Comparison of ENCODE assay signal across 3 cellular contexts in the genomic region with DNA sequence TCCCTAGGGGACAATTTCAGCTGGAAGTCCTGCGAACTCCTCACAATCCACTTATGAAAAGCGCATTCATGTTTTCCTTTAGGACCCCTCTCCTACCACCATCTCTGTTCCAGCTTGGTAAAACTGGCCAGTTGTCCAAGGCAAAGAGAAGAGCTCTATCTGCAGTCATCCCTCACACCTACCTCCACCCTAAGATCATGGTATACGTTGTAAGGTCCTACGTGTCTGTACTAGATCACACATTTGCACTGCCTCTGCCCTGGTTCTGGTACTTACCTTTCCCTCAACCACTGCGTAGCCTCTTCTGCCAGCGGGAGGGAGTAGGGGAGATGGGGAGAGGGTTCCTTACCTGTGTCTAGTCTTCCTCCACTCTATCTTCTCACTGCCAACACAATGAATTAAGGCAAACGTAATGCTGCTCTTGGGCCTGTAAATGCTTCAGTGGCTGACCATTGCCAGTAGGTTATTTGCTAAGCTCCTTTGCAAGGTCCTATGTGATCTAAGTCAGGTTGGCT.
TF ChIP-seq lines count a peak whose summit lies in the region.

No MANE protein-coding gene starts in this region.

TF ChIP-seq in K562, 482 proteins besides CTCF, POLR2A, EP300 and RAD21 (continues in another document):
- TF ChIP-seq BRD9 (IDR thresholded peaks at IDR 0.05; ENCODE audit: low read depth, partially characterized antibody): peak; percentile 4
- TF ChIP-seq, protein P1, sequence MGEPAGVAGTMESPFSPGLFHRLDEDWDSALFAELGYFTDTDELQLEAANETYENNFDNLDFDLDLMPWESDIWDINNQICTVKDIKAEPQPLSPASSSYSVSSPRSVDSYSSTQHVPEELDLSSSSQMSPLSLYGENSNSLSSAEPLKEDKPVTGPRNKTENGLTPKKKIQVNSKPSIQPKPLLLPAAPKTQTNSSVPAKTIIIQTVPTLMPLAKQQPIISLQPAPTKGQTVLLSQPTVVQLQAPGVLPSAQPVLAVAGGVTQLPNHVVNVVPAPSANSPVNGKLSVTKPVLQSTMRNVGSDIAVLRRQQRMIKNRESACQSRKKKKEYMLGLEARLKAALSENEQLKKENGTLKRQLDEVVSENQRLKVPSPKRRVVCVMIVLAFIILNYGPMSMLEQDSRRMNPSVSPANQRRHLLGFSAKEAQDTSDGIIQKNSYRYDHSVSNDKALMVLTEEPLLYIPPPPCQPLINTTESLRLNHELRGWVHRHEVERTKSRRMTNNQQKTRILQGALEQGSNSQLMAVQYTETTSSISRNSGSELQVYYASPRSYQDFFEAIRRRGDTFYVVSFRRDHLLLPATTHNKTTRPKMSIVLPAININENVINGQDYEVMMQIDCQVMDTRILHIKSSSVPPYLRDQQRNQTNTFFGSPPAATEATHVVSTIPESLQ (CRISPR knock-in tag; IDR thresholded peaks at IDR 0.05): 0 out of 2 replicates have a peak, but pooled peaks have one; percentile 11
- TF ChIP-seq ZBTB7A (IDR thresholded peaks at IDR 0.05; ENCODE audit: borderline replicate concordance, control insufficient read depth, low read depth, low read length): no peak
- no peak for TF ChIP-seq ZNF121 (CRISPR knock-in tag; conservative IDR thresholded peaks at IDR 0.05)
- TF ChIP-seq, protein P2, sequence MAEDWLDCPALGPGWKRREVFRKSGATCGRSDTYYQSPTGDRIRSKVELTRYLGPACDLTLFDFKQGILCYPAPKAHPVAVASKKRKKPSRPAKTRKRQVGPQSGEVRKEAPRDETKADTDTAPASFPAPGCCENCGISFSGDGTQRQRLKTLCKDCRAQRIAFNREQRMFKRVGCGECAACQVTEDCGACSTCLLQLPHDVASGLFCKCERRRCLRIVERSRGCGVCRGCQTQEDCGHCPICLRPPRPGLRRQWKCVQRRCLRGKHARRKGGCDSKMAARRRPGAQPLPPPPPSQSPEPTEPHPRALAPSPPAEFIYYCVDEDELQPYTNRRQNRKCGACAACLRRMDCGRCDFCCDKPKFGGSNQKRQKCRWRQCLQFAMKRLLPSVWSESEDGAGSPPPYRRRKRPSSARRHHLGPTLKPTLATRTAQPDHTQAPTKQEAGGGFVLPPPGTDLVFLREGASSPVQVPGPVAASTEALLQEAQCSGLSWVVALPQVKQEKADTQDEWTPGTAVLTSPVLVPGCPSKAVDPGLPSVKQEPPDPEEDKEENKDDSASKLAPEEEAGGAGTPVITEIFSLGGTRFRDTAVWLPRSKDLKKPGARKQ (CRISPR knock-in tag; IDR thresholded peaks at IDR 0.05): no peak
- TF ChIP-seq, protein P3, sequence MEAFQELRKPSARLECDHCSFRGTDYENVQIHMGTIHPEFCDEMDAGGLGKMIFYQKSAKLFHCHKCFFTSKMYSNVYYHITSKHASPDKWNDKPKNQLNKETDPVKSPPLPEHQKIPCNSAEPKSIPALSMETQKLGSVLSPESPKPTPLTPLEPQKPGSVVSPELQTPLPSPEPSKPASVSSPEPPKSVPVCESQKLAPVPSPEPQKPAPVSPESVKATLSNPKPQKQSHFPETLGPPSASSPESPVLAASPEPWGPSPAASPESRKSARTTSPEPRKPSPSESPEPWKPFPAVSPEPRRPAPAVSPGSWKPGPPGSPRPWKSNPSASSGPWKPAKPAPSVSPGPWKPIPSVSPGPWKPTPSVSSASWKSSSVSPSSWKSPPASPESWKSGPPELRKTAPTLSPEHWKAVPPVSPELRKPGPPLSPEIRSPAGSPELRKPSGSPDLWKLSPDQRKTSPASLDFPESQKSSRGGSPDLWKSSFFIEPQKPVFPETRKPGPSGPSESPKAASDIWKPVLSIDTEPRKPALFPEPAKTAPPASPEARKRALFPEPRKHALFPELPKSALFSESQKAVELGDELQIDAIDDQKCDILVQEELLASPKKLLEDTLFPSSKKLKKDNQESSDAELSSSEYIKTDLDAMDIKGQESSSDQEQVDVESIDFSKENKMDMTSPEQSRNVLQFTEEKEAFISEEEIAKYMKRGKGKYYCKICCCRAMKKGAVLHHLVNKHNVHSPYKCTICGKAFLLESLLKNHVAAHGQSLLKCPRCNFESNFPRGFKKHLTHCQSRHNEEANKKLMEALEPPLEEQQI (IDR thresholded peaks at IDR 0.05): no peak
- TF ChIP-seq FOXK1 (CRISPR knock-in tag; IDR thresholded peaks at IDR 0.05; ENCODE audit: borderline replicate concordance): no peak
- no peak for TF ChIP-seq SMARCA4 (IDR thresholded peaks at IDR 0.05)
- no peak for TF ChIP-seq JUND (IDR thresholded peaks at IDR 0.05; ENCODE audit: borderline replicate concordance, low read depth, low read length)
- TF ChIP-seq JUND (tag; IDR thresholded peaks at IDR 0.05; ENCODE audit: borderline replicate concordance, low read depth, low read length): no peak
- TF ChIP-seq ZNF134 (CRISPR knock-in tag; conservative IDR thresholded peaks at IDR 0.05): no peak

TF ChIP-seq in HepG2, 621 proteins besides CTCF, POLR2A, EP300 and RAD21:
- TF ChIP-seq ZMAT3 (CRISPR knock-in tag; conservative IDR thresholded peaks at IDR 0.05) (0 out of 2 replicates have a peak, but pooled peaks have one; percentile 26), PCBP1 (IDR thresholded peaks at IDR 0.05; ENCODE audit: borderline replicate concordance, low read depth, low read length) (no peak), MTF2 (CRISPR knock-in tag; IDR thresholded peaks at IDR 0.05; ENCODE audit: borderline replicate concordance) (peak; percentile 57; the same call in 1 of the 2 replicates), WIZ (CRISPR knock-in tag; IDR thresholded peaks at IDR 0.05) (peak; percentile 59; the same call in 1 of the 2 replicates), PRPF4 (IDR thresholded peaks at IDR 0.05; ENCODE audit: low read depth, low read length, poor library complexity, severe bottlenecking) (no peak), SP1 (IDR thresholded peaks at IDR 0.05) (no peak), SP1 (CRISPR knock-in tag; IDR thresholded peaks at IDR 0.05) (no peak), ZNF614 (CRISPR knock-in tag; IDR thresholded peaks at IDR 0.05; ENCODE audit: borderline replicate concordance) (no peak), ZSCAN29 (CRISPR knock-in tag; conservative IDR thresholded peaks at IDR 0.05) (no peak)
- TF ChIP-seq, protein P4, sequence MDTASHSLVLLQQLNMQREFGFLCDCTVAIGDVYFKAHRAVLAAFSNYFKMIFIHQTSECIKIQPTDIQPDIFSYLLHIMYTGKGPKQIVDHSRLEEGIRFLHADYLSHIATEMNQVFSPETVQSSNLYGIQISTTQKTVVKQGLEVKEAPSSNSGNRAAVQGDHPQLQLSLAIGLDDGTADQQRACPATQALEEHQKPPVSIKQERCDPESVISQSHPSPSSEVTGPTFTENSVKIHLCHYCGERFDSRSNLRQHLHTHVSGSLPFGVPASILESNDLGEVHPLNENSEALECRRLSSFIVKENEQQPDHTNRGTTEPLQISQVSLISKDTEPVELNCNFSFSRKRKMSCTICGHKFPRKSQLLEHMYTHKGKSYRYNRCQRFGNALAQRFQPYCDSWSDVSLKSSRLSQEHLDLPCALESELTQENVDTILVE (CRISPR knock-in tag; IDR thresholded peaks at IDR 0.05): 0 out of 2 replicates have a peak, but pooled peaks have one; percentile 4
- TF ChIP-seq, protein P5, sequence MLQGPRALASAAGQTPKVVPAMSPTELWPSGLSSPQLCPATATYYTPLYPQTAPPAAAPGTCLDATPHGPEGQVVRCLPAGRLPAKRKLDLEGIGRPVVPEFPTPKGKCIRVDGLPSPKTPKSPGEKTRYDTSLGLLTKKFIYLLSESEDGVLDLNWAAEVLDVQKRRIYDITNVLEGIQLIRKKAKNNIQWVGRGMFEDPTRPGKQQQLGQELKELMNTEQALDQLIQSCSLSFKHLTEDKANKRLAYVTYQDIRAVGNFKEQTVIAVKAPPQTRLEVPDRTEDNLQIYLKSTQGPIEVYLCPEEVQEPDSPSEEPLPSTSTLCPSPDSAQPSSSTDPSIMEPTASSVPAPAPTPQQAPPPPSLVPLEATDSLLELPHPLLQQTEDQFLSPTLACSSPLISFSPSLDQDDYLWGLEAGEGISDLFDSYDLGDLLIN (CRISPR knock-in tag; IDR thresholded peaks at IDR 0.05; ENCODE audit: borderline replicate concordance): no peak
TF ChIP-seq in HepG2: peak in this region for 4.

TF ChIP-seq in HEK293T, 16 proteins besides CTCF, POLR2A, EP300 and RAD21:
- no peak for TF ChIP-seq TARDBP (IDR thresholded peaks at IDR 0.05)
- TF ChIP-seq HDGF (IDR thresholded peaks at IDR 0.05; ENCODE audit: borderline replicate concordance): no peak
- TF ChIP-seq FOXM1 (IDR thresholded peaks at IDR 0.05; ENCODE audit: borderline replicate concordance): no peak
- TF ChIP-seq FOXA1 (IDR thresholded peaks at IDR 0.05): no peak
- TF ChIP-seq, protein P6, sequence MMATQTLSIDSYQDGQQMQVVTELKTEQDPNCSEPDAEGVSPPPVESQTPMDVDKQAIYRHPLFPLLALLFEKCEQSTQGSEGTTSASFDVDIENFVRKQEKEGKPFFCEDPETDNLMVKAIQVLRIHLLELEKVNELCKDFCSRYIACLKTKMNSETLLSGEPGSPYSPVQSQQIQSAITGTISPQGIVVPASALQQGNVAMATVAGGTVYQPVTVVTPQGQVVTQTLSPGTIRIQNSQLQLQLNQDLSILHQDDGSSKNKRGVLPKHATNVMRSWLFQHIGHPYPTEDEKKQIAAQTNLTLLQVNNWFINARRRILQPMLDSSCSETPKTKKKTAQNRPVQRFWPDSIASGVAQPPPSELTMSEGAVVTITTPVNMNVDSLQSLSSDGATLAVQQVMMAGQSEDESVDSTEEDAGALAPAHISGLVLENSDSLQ (IDR thresholded peaks at IDR 0.05): no peak
- TF ChIP-seq SP1 (IDR thresholded peaks at IDR 0.05): no peak
- TF ChIP-seq LEF1 (IDR thresholded peaks at IDR 0.05; ENCODE audit: borderline replicate concordance): no peak
- TF ChIP-seq SUZ12 (IDR thresholded peaks at IDR 0.05): no peak
- no peak for TF ChIP-seq ARNT (IDR thresholded peaks at IDR 0.05)
